In the genomic region with DNA sequence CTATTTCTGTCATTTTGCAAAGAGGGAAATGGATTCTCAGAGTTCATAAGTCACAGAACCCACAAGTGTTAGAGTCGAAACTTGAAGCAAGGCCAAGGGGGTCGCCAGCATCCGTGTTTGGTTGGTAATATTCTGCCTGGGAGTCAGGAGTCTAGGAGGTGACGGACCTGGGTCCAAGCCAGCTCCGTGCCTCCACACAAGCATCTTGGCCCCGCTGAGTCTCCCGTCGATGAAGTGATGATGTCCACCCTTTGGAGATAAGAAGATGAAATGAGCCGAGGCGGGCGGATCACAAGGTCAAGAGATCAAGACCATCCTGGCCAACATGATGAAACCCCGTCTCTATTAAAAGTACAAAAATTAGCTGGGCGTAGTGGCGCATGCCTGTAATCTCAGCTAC, we compare ENCODE assay signal across 30 cellular contexts.
"Had no signal": no experiment of that assay in that cellular context is flagged by ENCODE, and none has a peak within 500 bp of the region (broad histone marks: within the 10 kb centered on the region; RNA-seq: fewer than 3 reads in every experiment).

No MANE protein-coding gene starts in this region.

- H3K27me3 Mint-ChIP-seq: activated naive CD8-positive, alpha-beta T cell treated with anti-CD3 and anti-CD28 coated beads for 36 hours; activated naive CD8-positive, alpha-beta T cell treated with anti-CD3 and anti-CD28 coated beads, Interleukin-2, amount 50 U/mL, for 24 hours had no signal

- H3K36me3 Mint-ChIP-seq: activated CD4-positive, alpha-beta memory T cell treated with anti-CD3 and anti-CD28 coated beads for 36 hours; activated CD8-positive, alpha-beta memory T cell treated with anti-CD3 and anti-CD28 coated beads, Interleukin-2, amount 10 ng/mL, durations not matched to agents 7 days and 5 days; activated naive CD4-positive, alpha-beta T cell treated with anti-CD3 and anti-CD28 coated beads, Interleukin-2, amount 10 ng/mL, durations not matched to agents 7 days and 5 days; activated naive CD8-positive, alpha-beta T cell treated with anti-CD3 and anti-CD28 coated beads for 36 hours had no signal

- H3K9me3 ChIP-seq: body of pancreas, esophagus squamous epithelium, gastroesophageal sphincter, heart right ventricle had no signal

- H3K4me1 ChIP-seq: body of pancreas, esophagus squamous epithelium had no signal

- H3K4me3 ChIP-seq: body of pancreas, esophagus squamous epithelium, gastroesophageal sphincter, heart right ventricle had no signal

- H3K9me3 Mint-ChIP-seq: activated CD4-positive, alpha-beta memory T cell treated with anti-CD3 and anti-CD28 coated beads for 36 hours; activated CD4-positive, alpha-beta T cell treated with anti-CD3 and anti-CD28 coated beads, Interleukin-2, amount 10 ng/mL, durations not matched to agents 24 days and 14 days; activated naive CD4-positive, alpha-beta T cell treated with anti-CD3 and anti-CD28 coated beads, Interleukin-2, amount 10 ng/mL, durations not matched to agents 7 days and 5 days; activated naive CD8-positive, alpha-beta T cell treated with anti-CD3 and anti-CD28 coated beads for 36 hours; activated naive CD8-positive, alpha-beta T cell treated with anti-CD3 and anti-CD28 coated beads, Interleukin-2, amount 50 U/mL, for 24 hours; activated T-helper 1 cell treated with anti-CD3 and anti-CD28 coated beads, Interleukin-12 subunit alpha, Interleukin-12 subunit beta, Interleukin-2, Interleukin-4 antibody, amounts not matched to agents 30 ng/mL and 10 ng/mL and 1 ng/mL, durations not matched to agents 14 hours and 24 hours and 36 hours; activated T-helper 2 cell treated with anti-CD3 and anti-CD28 coated beads, Interferon-gamma antibody, Interleukin-2, Interleukin-4, amounts not matched to agents 10 μg/mL and 5 μg/mL and 100 μg/mL, durations not matched to agents 14 hours and 24 hours and 36 hours; effector memory CD8-positive, alpha-beta T cell had no signal

- H3K36me3 ChIP-seq: esophagus squamous epithelium, gastroesophageal sphincter, heart right ventricle had no signal

- H3K27ac ChIP-seq: body of pancreas, epithelial cell of prostate, esophagus squamous epithelium, gastroesophageal sphincter, heart right ventricle had no signal

- ATAC-seq: activated CD4-positive, alpha-beta T cell treated with anti-CD3 and anti-CD28 coated beads for 36 hours; activated CD8-positive, alpha-beta memory T cell treated with anti-CD3 and anti-CD28 coated beads, Interleukin-2, amount 10 ng/mL, durations not matched to agents 7 days and 5 days; activated CD8-positive, alpha-beta T cell treated with anti-CD3 and anti-CD28 coated beads, Interleukin-2, amount 10 ng/mL, durations not matched to agents 7 days and 5 days; activated naive CD8-positive, alpha-beta T cell treated with anti-CD3 and anti-CD28 coated beads, Interleukin-2, amount 50 U/mL, for 24 hours; body of pancreas; effector memory CD8-positive, alpha-beta T cell; gastroesophageal sphincter; heart right ventricle had no signal

- H3K27me3 ChIP-seq: body of pancreas had no signal

- DNase-seq: activated CD4-positive, alpha-beta memory T cell treated with anti-CD3 and anti-CD28 coated beads for 36 hours; activated CD4-positive, alpha-beta T cell treated with anti-CD3 and anti-CD28 coated beads for 36 hours; activated CD4-positive, alpha-beta T cell treated with anti-CD3 and anti-CD28 coated beads, Interleukin-2, amount 10 ng/mL, durations not matched to agents 24 days and 14 days; activated CD4-positive, CD25-positive, alpha-beta regulatory T cell; activated CD4-positive, CD25-positive, alpha-beta regulatory T cell treated with anti-CD3 and anti-CD28 coated beads, Interleukin-2, amount 50 U/mL, for 72 hours; activated CD8-positive, alpha-beta memory T cell treated with anti-CD3 and anti-CD28 coated beads, Interleukin-2, amount 10 ng/mL, durations not matched to agents 7 days and 5 days; activated CD8-positive, alpha-beta memory T cell treated with anti-CD3 and anti-CD28 coated beads, Interleukin-2, amount 50 U/mL, for 4 hours; activated CD8-positive, alpha-beta T cell treated with anti-CD3 and anti-CD28 coated beads, Interleukin-2, amount 10 ng/mL, durations not matched to agents 7 days and 5 days; activated effector memory CD4-positive, alpha-beta T cell treated with anti-CD3 and anti-CD28 coated beads, Interleukin-2, amount 50 U/mL, for 16 hours; activated naive CD4-positive, alpha-beta T cell; activated naive CD4-positive, alpha-beta T cell treated with anti-CD3 and anti-CD28 coated beads, Interleukin-2, amount 10 ng/mL, durations not matched to agents 7 days and 5 days; activated naive CD8-positive, alpha-beta T cell treated with anti-CD3 and anti-CD28 coated beads for 36 hours; activated naive CD8-positive, alpha-beta T cell treated with anti-CD3 and anti-CD28 coated beads, Interleukin-2, amount 50 U/mL, for 24 hours; activated T-cell treated with anti-CD3 and anti-CD28 coated beads, Interleukin-2, amount 50 U/mL, for 1 hour; activated T-cell treated with anti-CD3 and anti-CD28 coated beads, Interleukin-2, amount 50 U/mL, for 48 hours; anterior cingulate cortex; caudate nucleus; cortex of kidney; dermis blood vessel endothelial cell; effector CD4-positive, alpha-beta T cell; effector memory CD8-positive, alpha-beta T cell; esophagus squamous epithelium; foreskin melanocyte; heart right ventricle; T-helper 2 cell had no signal

- H3K4me3 Mint-ChIP-seq: activated CD4-positive, alpha-beta memory T cell treated with anti-CD3 and anti-CD28 coated beads for 36 hours; activated CD4-positive, alpha-beta T cell treated with anti-CD3 and anti-CD28 coated beads for 36 hours; activated CD4-positive, alpha-beta T cell treated with anti-CD3 and anti-CD28 coated beads, Interleukin-2, amount 10 ng/mL, durations not matched to agents 24 days and 14 days; activated CD8-positive, alpha-beta memory T cell treated with anti-CD3 and anti-CD28 coated beads, Interleukin-2, amount 10 ng/mL, durations not matched to agents 7 days and 5 days; activated CD8-positive, alpha-beta T cell treated with anti-CD3 and anti-CD28 coated beads, Interleukin-2, amount 10 ng/mL, durations not matched to agents 7 days and 5 days; activated naive CD4-positive, alpha-beta T cell treated with anti-CD3 and anti-CD28 coated beads, Interleukin-2, amount 10 ng/mL, durations not matched to agents 7 days and 5 days; activated naive CD8-positive, alpha-beta T cell treated with anti-CD3 and anti-CD28 coated beads for 36 hours; activated naive CD8-positive, alpha-beta T cell treated with anti-CD3 and anti-CD28 coated beads, Interleukin-2, amount 50 U/mL, for 24 hours; activated T-helper 1 cell treated with anti-CD3 and anti-CD28 coated beads, Interleukin-12 subunit alpha, Interleukin-12 subunit beta, Interleukin-2, Interleukin-4 antibody, amounts not matched to agents 30 ng/mL and 10 ng/mL and 1 ng/mL, durations not matched to agents 14 hours and 24 hours and 36 hours; effector memory CD8-positive, alpha-beta T cell had no signal

- H3K27ac Mint-ChIP-seq: activated CD4-positive, alpha-beta memory T cell treated with anti-CD3 and anti-CD28 coated beads for 36 hours; activated CD4-positive, alpha-beta T cell treated with anti-CD3 and anti-CD28 coated beads for 36 hours; activated CD4-positive, alpha-beta T cell treated with anti-CD3 and anti-CD28 coated beads, Interleukin-2, amount 10 ng/mL, durations not matched to agents 24 days and 14 days; activated CD8-positive, alpha-beta memory T cell treated with anti-CD3 and anti-CD28 coated beads, Interleukin-2, amount 10 ng/mL, durations not matched to agents 7 days and 5 days; activated CD8-positive, alpha-beta T cell treated with anti-CD3 and anti-CD28 coated beads, Interleukin-2, amount 10 ng/mL, durations not matched to agents 7 days and 5 days; activated naive CD4-positive, alpha-beta T cell treated with anti-CD3 and anti-CD28 coated beads, Interleukin-2, amount 10 ng/mL, durations not matched to agents 7 days and 5 days; activated naive CD8-positive, alpha-beta T cell treated with anti-CD3 and anti-CD28 coated beads for 36 hours; activated naive CD8-positive, alpha-beta T cell treated with anti-CD3 and anti-CD28 coated beads, Interleukin-2, amount 50 U/mL, for 24 hours; activated T-helper 1 cell treated with anti-CD3 and anti-CD28 coated beads, Interleukin-12 subunit alpha, Interleukin-12 subunit beta, Interleukin-2, Interleukin-4 antibody, amounts not matched to agents 30 ng/mL and 10 ng/mL and 1 ng/mL, durations not matched to agents 14 hours and 24 hours and 36 hours; activated T-helper 2 cell treated with anti-CD3 and anti-CD28 coated beads, Interferon-gamma antibody, Interleukin-2, Interleukin-4, amounts not matched to agents 10 μg/mL and 5 μg/mL and 100 μg/mL, durations not matched to agents 14 hours and 24 hours and 36 hours; effector memory CD8-positive, alpha-beta T cell had no signal

- H3K4me1 Mint-ChIP-seq: activated CD4-positive, alpha-beta T cell treated with anti-CD3 and anti-CD28 coated beads for 36 hours; activated CD4-positive, alpha-beta T cell treated with anti-CD3 and anti-CD28 coated beads, Interleukin-2, amount 10 ng/mL, durations not matched to agents 24 days and 14 days; activated CD8-positive, alpha-beta memory T cell treated with anti-CD3 and anti-CD28 coated beads, Interleukin-2, amount 10 ng/mL, durations not matched to agents 7 days and 5 days; activated naive CD4-positive, alpha-beta T cell treated with anti-CD3 and anti-CD28 coated beads, Interleukin-2, amount 10 ng/mL, durations not matched to agents 7 days and 5 days; activated naive CD8-positive, alpha-beta T cell treated with anti-CD3 and anti-CD28 coated beads for 36 hours; activated naive CD8-positive, alpha-beta T cell treated with anti-CD3 and anti-CD28 coated beads, Interleukin-2, amount 50 U/mL, for 24 hours had no signal
